ENCODE assay signal across 2 cellular contexts in genomic region chr17:81434079-81434478, GRCh38.
TF ChIP-seq lines count a peak whose summit lies in the region.

No MANE protein-coding gene starts in this region.

TF ChIP-seq in IMR-90, 13 proteins besides CTCF, POLR2A, EP300 and RAD21:
- TF ChIP-seq SMC3 (IDR thresholded peaks at IDR 0.05; ENCODE audit: low read depth, low read length) (no peak), USF2 (IDR thresholded peaks at IDR 0.05; ENCODE audit: low read depth, low read length) (peak; percentile 49; the same call in 1 of the 2 replicates)
TF ChIP-seq in IMR-90: peak in this region for 1.

TF ChIP-seq in H1, 55 proteins besides CTCF, POLR2A, EP300 and RAD21:
- TF ChIP-seq KDM5A (IDR thresholded peaks at IDR 0.05; ENCODE audit: low read length) (no peak), CEBPB (IDR thresholded peaks at IDR 0.05; ENCODE audit: low read depth, low read length) (no peak), EGR1 (IDR thresholded peaks at IDR 0.05; ENCODE audit: borderline replicate concordance, low read depth, low read length) (no peak), HDAC6 (IDR thresholded peaks at IDR 0.05; ENCODE audit: low read depth, low read length) (no peak), TEAD4 (IDR thresholded peaks at IDR 0.05; ENCODE audit: low read depth, low read length) (no peak), RNF2 (IDR thresholded peaks at IDR 0.05; ENCODE audit: borderline replicate concordance, low read depth, low read length, missing control alignments, poor library complexity, severe bottlenecking) (no peak), POLR2AphosphoS5 (IDR thresholded peaks at IDR 0.05; ENCODE audit: low read depth, low read length) (no peak), SP4 (IDR thresholded peaks at IDR 0.05; ENCODE audit: low read length) (no peak), TCF12 (IDR thresholded peaks at IDR 0.05; ENCODE audit: low read depth, low read length) (no peak), NANOG (IDR thresholded peaks at IDR 0.05; ENCODE audit: insufficient read depth, low read depth, low read length, poor library complexity, severe bottlenecking) (no peak), TAF1 (IDR thresholded peaks at IDR 0.05; ENCODE audit: low read depth, low read length) (no peak), ATF3 (IDR thresholded peaks at IDR 0.05; ENCODE audit: insufficient read depth, low read depth, low read length) (no peak)
